ENCODE assay signal across 6 cellular contexts in the genomic region with DNA sequence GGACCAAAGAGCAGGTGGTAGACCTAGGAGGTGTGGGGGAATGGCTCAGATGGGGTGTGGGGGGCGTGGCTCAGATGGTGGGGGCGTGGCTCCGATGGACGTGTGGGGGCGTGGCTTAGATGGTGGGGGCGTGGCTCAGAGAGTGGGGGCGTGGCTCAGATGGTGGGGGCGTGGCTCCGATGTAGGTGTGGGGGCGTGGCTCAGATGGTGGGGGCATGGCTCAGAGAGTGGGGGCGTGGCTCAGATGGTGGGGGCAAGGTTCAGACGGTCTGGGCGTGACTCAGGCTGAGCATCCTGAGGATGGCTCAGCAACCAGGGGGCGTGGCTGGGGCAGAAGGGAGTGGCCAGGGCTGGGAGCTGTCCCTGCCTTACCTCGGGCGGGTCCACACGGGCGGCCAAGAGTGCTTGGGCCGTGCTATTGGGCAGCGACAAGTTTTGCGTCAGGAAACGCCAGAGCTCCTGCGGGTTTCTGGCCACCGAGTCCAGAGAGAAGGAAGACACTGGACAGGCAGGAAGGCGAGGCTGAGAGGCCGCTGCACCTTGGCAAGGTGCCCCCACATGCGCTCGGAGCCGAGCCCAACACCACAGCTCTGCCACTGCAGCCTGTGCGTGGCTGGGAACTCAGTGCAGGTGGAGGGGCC.
DNase-seq lines count a peak whose midpoint lies in the region; TF ChIP-seq lines count a peak whose summit lies in the region.

No MANE protein-coding gene starts in this region.

- peak; percentile 23 for DNase-seq in NCI-H1436 (lab: John Stamatoyannopoulos, UW)
- DNase-seq in NCI-H1436 treated with DMSO at 0.1 percent for 48 hours (lab: John Stamatoyannopoulos, UW): no peak
- peak; percentile 46 to 51 (median 48) for DNase-seq in activated CD4-positive, CD25-positive, alpha-beta regulatory T cell (lab: John Stamatoyannopoulos, UW)
- DNase-seq in fibroblast of mammary gland (ENCODE audit: low read depth): peak; percentile 86
- peak in 2 of 3 experiments; percentile 49 to 59 for DNase-seq in stimulated activated CD4-positive, alpha-beta T cell treated with anti-CD3 and anti-CD28 coated beads, TNF-alpha, amount 100 ng/mL, for 4 hours (ENCODE audit: low read depth in 3 of 3)
- DNase-seq in amniotic stem cell (lab: John Stamatoyannopoulos, UW): no peak

- TF ChIP-seq CTCF in fibroblast of mammary gland (conservative IDR thresholded peaks at IDR 0.05; ENCODE audit: control insufficient read depth, insufficient read depth, low read depth, low read length): no peak

- H3K4me3 ChIP-seq in fibroblast of mammary gland (ENCODE audit: control insufficient read depth, low read depth, low read length): no peak overlapping the region

Comparison
In these comparisons a context has a peak if more than half of its experiments do, and no peak if none do; other contexts are left out.
1. DNase-seq: peak in NCI-H1436 (single experiment), activated CD4-positive, CD25-positive, alpha-beta regulatory T cell (4 of 4), fibroblast of mammary gland (single experiment) and stimulated activated CD4-positive, alpha-beta T cell treated with anti-CD3 and anti-CD28 coated beads, TNF-alpha, amount 100 ng/mL, for 4 hours (2 of 3); none in NCI-H1436 treated with DMSO at 0.1 percent for 48 hours (single experiment) and amniotic stem cell (single experiment).